21 cellular contexts compared by ENCODE assay signal in genomic region chr10:112639291-112639690, GRCh38.
"Had no signal": no experiment of that assay in that cellular context is flagged by ENCODE, and none has a peak within 500 bp of the region (broad histone marks: within the 10 kb centered on the region; RNA-seq: fewer than 3 reads in every experiment).

No MANE protein-coding gene starts in this region.

- H3K36me3 ChIP-seq: breast epithelium, esophagus squamous epithelium, left ventricle myocardium inferior, tibial nerve, uterus, WERI-Rb-1 had no signal

- H3K4me3 ChIP-seq: breast epithelium, esophagus squamous epithelium, left ventricle myocardium inferior, tibial nerve, uterus had no signal

- H3K9me3 ChIP-seq: breast epithelium, esophagus squamous epithelium, left ventricle myocardium inferior, tibial nerve, uterus had no signal

- FAIRE-seq: kidney had no signal

- H3K27me3 ChIP-seq: breast epithelium, esophagus squamous epithelium, tibial nerve, uterus had no signal

- H3K4me1 ChIP-seq: breast epithelium, esophagus squamous epithelium, left ventricle myocardium inferior had no signal

- ATAC-seq: right cardiac atrium; stimulated activated naive CD8-positive, alpha-beta T cell treated with anti-CD3 and anti-CD28 coated beads, Interleukin-15, Interleukin-2, amounts not matched to agents 100 U/mL and 50 U/mL, for 24 hours had no signal

- DNase-seq: activated CD4-positive, alpha-beta T cell treated with anti-CD3 and anti-CD28 coated beads for 1 hour; activated CD8-positive, alpha-beta memory T cell treated with anti-CD3 and anti-CD28 coated beads for 24 hours; activated CD8-positive, alpha-beta memory T cell treated with anti-CD3 and anti-CD28 coated beads, Interleukin-2, amount 50 U/mL, for 48 hours; activated effector memory CD4-positive, alpha-beta T cell treated with Interleukin-2 at 50 U/mL for 16 hours; activated naive CD4-positive, alpha-beta T cell treated with anti-CD3 and anti-CD28 coated beads, Interleukin-2, amount 10 ng/mL, durations not matched to agents 7 days and 5 days; activated T-cell treated with anti-CD3 and anti-CD28 coated beads, Interleukin-2, amount 50 U/mL, for 48 hours; aorta; cerebellar nuclear complex; effector CD8-positive, alpha-beta T cell; esophagus squamous epithelium; hypothalamus; kidney; left ventricle myocardium inferior; naive B cell; right cardiac atrium; stimulated activated naive CD8-positive, alpha-beta T cell treated with anti-CD3 and anti-CD28 coated beads, Interleukin-15, Interleukin-2, amounts not matched to agents 100 U/mL and 50 U/mL, for 24 hours; substantia nigra; uterus; WERI-Rb-1 had no signal

- H3K27ac ChIP-seq: breast epithelium, esophagus squamous epithelium, left ventricle myocardium inferior, tibial nerve, uterus, WERI-Rb-1 had no signal
